In genomic region chr18:57621252-57621607, GRCh38 we compare ENCODE assay signal across 1 cellular context.
TF ChIP-seq lines count a peak whose summit lies in the region.

No MANE protein-coding gene starts in this region.

TF ChIP-seq in WTC11, 78 proteins besides CTCF, POLR2A, EP300 and RAD21 (continued from another document):
- TF ChIP-seq AR (CRISPR knock-in tag; IDR thresholded peaks at IDR 0.05) (no peak), ERG (CRISPR knock-in tag; IDR thresholded peaks at IDR 0.05) (no peak)
TF ChIP-seq in WTC11: peak in this region for 0.
